In genomic region chr2:172172513-172173217, GRCh38 we compare ENCODE assay signal across 8 cellular contexts.
DNase-seq lines count a peak whose midpoint lies in the region; ATAC-seq, FAIRE-seq and TF ChIP-seq lines count a peak whose summit lies in the region.

No MANE protein-coding gene starts in this region.

- peaks cover 5% of the 10 kb centered on the region; the same call in 1 of the 3 replicates for H3K4me1 ChIP-seq in A549
- H3K4me1 ChIP-seq in lung (ENCODE audit: control insufficient read depth in 2 of 2, insufficient read depth in 2 of 2, low read length in 2 of 2), result peaks cover 0 to 2% of the 10 kb centered on the region in 2 donors

- H3K9me3 ChIP-seq in A549, result no peaks in the 10 kb centered on the region
- no peaks in the 10 kb centered on the region for H3K9me3 ChIP-seq in lung (ENCODE audit: control insufficient read depth in 2 of 2, insufficient read depth in 1 of 2, low read length in 1 of 2)

- peak; percentile 58 to 68 for DNase-seq in A549 (ENCODE audit: low read depth in 1 of 2, low spot score in 1 of 2)
- DNase-seq in GM18507 (ENCODE audit: extremely low spot score, insufficient read length, low read depth), result peak; percentile 11
- DNase-seq in NCI-H526 treated with DMSO at 0.1 percent for 48 hours (lab: John Stamatoyannopoulos, UW), result peak; percentile 73
- peak; percentile 69 for DNase-seq in activated CD8-positive, alpha-beta T cell treated with anti-CD3 and anti-CD28 coated beads, Interleukin-2, amount 10 ng/mL, durations not matched to agents 7 days and 5 days
- DNase-seq in effector CD8-positive, alpha-beta T cell (lab: John Stamatoyannopoulos, UW), result peak; percentile 39
- DNase-seq in lung (ENCODE audit: low spot score), result peak; percentile 63
- DNase-seq in stimulated activated CD4-positive, alpha-beta T cell treated with anti-CD3 and anti-CD28 coated beads, Interleukin-4, amount 100 ng/mL, for 24 hours, result peak; percentile 66

- 6% methylated on average over 25 of the region's 58 CpGs for WGBS in A549 (ENCODE audit: missing lambda C conversion rate)
- WGBS in lung, 2 donors, result 1% methylated on average over 58 of the region's 58 CpGs

- POLR2A ChIA-PET in A549 (lab: Yijun Ruan, JAX), result no interaction called here
- POLR2A ChIA-PET in activated CD8-positive, alpha-beta T cell treated with anti-CD3 and anti-CD28 coated beads, Interleukin-2, amount 10 ng/mL, durations not matched to agents 7 days and 5 days (lab: Charles Lee), result no interaction called here

- no peak for TF ChIP-seq POLR2A in A549 (IDR thresholded peaks at IDR 0.05; ENCODE audit: low read length)

- peak; percentile 92 to 99 for TF ChIP-seq RAD21 in A549 (conservative IDR thresholded peaks at IDR 0.05 in 1 of 2, IDR thresholded peaks at IDR 0.05 in 1 of 2)

- ATAC-seq in A549, result peak; percentile 100
- ATAC-seq in activated CD8-positive, alpha-beta T cell treated with anti-CD3 and anti-CD28 coated beads, Interleukin-2, amount 10 ng/mL, durations not matched to agents 7 days and 5 days, result peak; percentile 98
- ATAC-seq in lung (ENCODE audit: insufficient read depth, low FRiP score), result peak; percentile 94
- ATAC-seq in GM21390 (IDR thresholded peaks at IDR 0.05; ENCODE audit: unreplicated experiment), result no peak

- peaks cover 6% of the 10 kb centered on the region for H3K9me3 Mint-ChIP-seq in activated CD8-positive, alpha-beta T cell treated with anti-CD3 and anti-CD28 coated beads, Interleukin-2, amount 10 ng/mL, durations not matched to agents 7 days and 5 days (ENCODE audit: insufficient read depth)

- no peaks in the 10 kb centered on the region for H3K36me3 ChIP-seq in lung (ENCODE audit: control insufficient read depth in 2 of 2, insufficient read depth in 2 of 2, low read length in 2 of 2)

- H3K27ac ChIP-seq in A549 (peak overlapping the region; percentile 62 to 75; a peak in 5 of 6 replicates), lung (ENCODE audit: low read depth in 1 of 2, low read length in 1 of 2) (no peak overlapping the region)

- CTCF ChIA-PET in A549 (lab: Yijun Ruan, JAX), result interaction anchor here (0.6 to 15.7 kb wide), 49 partner anchors 8 to 703 kb away, joined by 3 to 403 read pairs (median 5); partner anchors contain the start of gene ITGA6
- CTCF ChIA-PET in activated CD8-positive, alpha-beta T cell treated with anti-CD3 and anti-CD28 coated beads, Interleukin-2, amount 10 ng/mL, durations not matched to agents 7 days and 5 days (lab: Charles Lee), result interaction anchor here (1.0 to 6.0 kb wide), 6 partner anchors 14 to 316 kb away, joined by 4 to 67 read pairs (median 9); no protein-coding TSS in a partner anchor

- peaks cover 9% of the 10 kb centered on the region for H3K4me1 Mint-ChIP-seq in activated CD8-positive, alpha-beta T cell treated with anti-CD3 and anti-CD28 coated beads, Interleukin-2, amount 10 ng/mL, durations not matched to agents 7 days and 5 days (ENCODE audit: low read depth)

- TF ChIP-seq CTCF in A549 (IDR thresholded peaks at IDR 0.05), result peak; percentile 94
- peak; percentile 84 for TF ChIP-seq CTCF in lung (IDR thresholded peaks at IDR 0.05; ENCODE audit: control extremely low read depth, extremely low read depth)

- H3K27me3 Mint-ChIP-seq in activated CD8-positive, alpha-beta T cell treated with anti-CD3 and anti-CD28 coated beads, Interleukin-2, amount 10 ng/mL, durations not matched to agents 7 days and 5 days (ENCODE audit: low read depth), result peaks cover 18% of the 10 kb centered on the region

- no peak for FAIRE-seq in A549 (lab: Jason Lieb, UNC)
- no peak for FAIRE-seq in GM18507 (lab: Jason Lieb, UNC)

- no peaks in the 10 kb centered on the region for H3K27me3 ChIP-seq in lung (ENCODE audit: control insufficient read depth, insufficient read depth)

- H3K4me2 ChIP-seq in A549, result peak overlapping the region; percentile 88

- no peak for TF ChIP-seq EP300 in A549 (IDR thresholded peaks at IDR 0.05)

- H3K27ac Mint-ChIP-seq in activated CD8-positive, alpha-beta T cell treated with anti-CD3 and anti-CD28 coated beads, Interleukin-2, amount 10 ng/mL, durations not matched to agents 7 days and 5 days, result no peak overlapping the region

- H3K4me3 ChIP-seq in A549 (peak overlapping the region; percentile 61), lung (peak overlapping the region; percentile 26)

- peak overlapping the region; percentile 52 for H3K4me3 Mint-ChIP-seq in activated CD8-positive, alpha-beta T cell treated with anti-CD3 and anti-CD28 coated beads, Interleukin-2, amount 10 ng/mL, durations not matched to agents 7 days and 5 days

- no peaks in the 10 kb centered on the region for H3K36me3 Mint-ChIP-seq in activated CD8-positive, alpha-beta T cell treated with anti-CD3 and anti-CD28 coated beads, Interleukin-2, amount 10 ng/mL, durations not matched to agents 7 days and 5 days (ENCODE audit: low read depth)

TF ChIP-seq in A549, 52 proteins besides CTCF, POLR2A, EP300 and RAD21:
- peak; percentile 99 for TF ChIP-seq SMC3 (IDR thresholded peaks at IDR 0.05)
- TF ChIP-seq, protein P1, sequence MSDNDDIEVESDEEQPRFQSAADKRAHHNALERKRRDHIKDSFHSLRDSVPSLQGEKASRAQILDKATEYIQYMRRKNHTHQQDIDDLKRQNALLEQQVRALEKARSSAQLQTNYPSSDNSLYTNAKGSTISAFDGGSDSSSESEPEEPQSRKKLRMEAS (IDR thresholded peaks at IDR 0.05), result peak; percentile 52; the same call in 1 of the 2 replicates
- TF ChIP-seq GATA3 (IDR thresholded peaks at IDR 0.05; ENCODE audit: borderline replicate concordance), result no peak
TF ChIP-seq in A549: peak in this region for 2.

Comparison
In these comparisons a context has a peak if more than half of its experiments do, and no peak if none do; other contexts are left out.
1. DNase-seq: peak in every context shown above with its lines; median percentile 73 in NCI-H526 treated with DMSO at 0.1 percent for 48 hours; 69 in activated CD8-positive, alpha-beta T cell treated with anti-CD3 and anti-CD28 coated beads, Interleukin-2, amount 10 ng/mL, durations not matched to agents 7 days and 5 days; 66 in stimulated activated CD4-positive, alpha-beta T cell treated with anti-CD3 and anti-CD28 coated beads, Interleukin-4, amount 100 ng/mL, for 24 hours; 63 in A549; 63 in lung; 39 in effector CD8-positive, alpha-beta T cell; 11 in GM18507.
2. H3K27ac ChIP-seq: peak in A549 (2 of 2); none in lung (0 of 2).